ENCODE assay signal across 2 cellular contexts in genomic region chr2:184597996-184598312, GRCh38.
TF ChIP-seq lines count a peak whose summit lies in the region.

No MANE protein-coding gene starts in this region.

TF ChIP-seq in A549, 52 proteins besides CTCF, POLR2A, EP300 and RAD21 (continued from another document):
- TF ChIP-seq, protein P1, sequence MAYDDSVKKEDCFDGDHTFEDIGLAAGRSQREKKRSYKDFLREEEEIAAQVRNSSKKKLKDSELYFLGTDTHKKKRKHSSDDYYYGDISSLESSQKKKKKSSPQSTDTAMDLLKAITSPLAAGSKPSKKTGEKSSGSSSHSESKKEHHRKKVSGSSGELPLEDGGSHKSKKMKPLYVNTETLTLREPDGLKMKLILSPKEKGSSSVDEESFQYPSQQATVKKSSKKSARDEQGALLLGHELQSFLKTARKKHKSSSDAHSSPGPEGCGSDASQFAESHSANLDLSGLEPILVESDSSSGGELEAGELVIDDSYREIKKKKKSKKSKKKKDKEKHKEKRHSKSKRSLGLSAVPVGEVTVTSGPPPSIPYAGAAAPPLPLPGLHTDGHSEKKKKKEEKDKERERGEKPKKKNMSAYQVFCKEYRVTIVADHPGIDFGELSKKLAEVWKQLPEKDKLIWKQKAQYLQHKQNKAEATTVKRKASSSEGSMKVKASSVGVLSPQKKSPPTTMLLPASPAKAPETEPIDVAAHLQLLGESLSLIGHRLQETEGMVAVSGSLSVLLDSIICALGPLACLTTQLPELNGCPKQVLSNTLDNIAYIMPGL (CRISPR knock-in tag; IDR thresholded peaks at IDR 0.05; ENCODE audit: borderline replicate concordance): no peak
- TF ChIP-seq JUN (IDR thresholded peaks at IDR 0.05) (no peak), EHMT2 (IDR thresholded peaks at IDR 0.05; ENCODE audit: low read depth) (no peak), TFCP2L1 (CRISPR knock-in tag; IDR thresholded peaks at IDR 0.05) (no peak), HEYL (CRISPR knock-in tag; IDR thresholded peaks at IDR 0.05) (no peak), ZNF302 (CRISPR knock-in tag; IDR thresholded peaks at IDR 0.05) (no peak), NPAS2 (CRISPR knock-in tag; IDR thresholded peaks at IDR 0.05; ENCODE audit: borderline replicate concordance) (no peak), RCOR1 (IDR thresholded peaks at IDR 0.05; ENCODE audit: low read depth, low read length) (no peak), GATA3 (IDR thresholded peaks at IDR 0.05; ENCODE audit: borderline replicate concordance) (no peak), MAZ (IDR thresholded peaks at IDR 0.05; ENCODE audit: borderline replicate concordance, low read depth, low read length) (no peak), SMC3 (IDR thresholded peaks at IDR 0.05) (no peak)
- TF ChIP-seq, protein P2, sequence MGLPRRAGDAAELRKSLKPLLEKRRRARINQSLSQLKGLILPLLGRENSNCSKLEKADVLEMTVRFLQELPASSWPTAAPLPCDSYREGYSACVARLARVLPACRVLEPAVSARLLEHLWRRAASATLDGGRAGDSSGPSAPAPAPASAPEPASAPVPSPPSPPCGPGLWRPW (IDR thresholded peaks at IDR 0.05): no peak

TF ChIP-seq in K562, 482 proteins besides CTCF, POLR2A, EP300 and RAD21 (continued from another document):
- TF ChIP-seq POLR3G (IDR thresholded peaks at IDR 0.05; ENCODE audit: extremely low read depth, insufficient read length, insufficient replicate concordance): no peak
- no peak for TF ChIP-seq GTF2B (IDR thresholded peaks at IDR 0.05; ENCODE audit: extremely low read depth, insufficient read length)
- no peak for TF ChIP-seq MED1 (CRISPR knock-in tag; IDR thresholded peaks at IDR 0.05; ENCODE audit: borderline replicate concordance)
- TF ChIP-seq PTRF (tag; IDR thresholded peaks at IDR 0.05): no peak
- TF ChIP-seq ZNF561 (CRISPR knock-in tag; conservative IDR thresholded peaks at IDR 0.05): no peak
- TF ChIP-seq ZFPM2 (CRISPR knock-in tag; IDR thresholded peaks at IDR 0.05): no peak
- TF ChIP-seq RAD51 (IDR thresholded peaks at IDR 0.05; ENCODE audit: borderline replicate concordance, low read depth): no peak
- TF ChIP-seq, protein P3, sequence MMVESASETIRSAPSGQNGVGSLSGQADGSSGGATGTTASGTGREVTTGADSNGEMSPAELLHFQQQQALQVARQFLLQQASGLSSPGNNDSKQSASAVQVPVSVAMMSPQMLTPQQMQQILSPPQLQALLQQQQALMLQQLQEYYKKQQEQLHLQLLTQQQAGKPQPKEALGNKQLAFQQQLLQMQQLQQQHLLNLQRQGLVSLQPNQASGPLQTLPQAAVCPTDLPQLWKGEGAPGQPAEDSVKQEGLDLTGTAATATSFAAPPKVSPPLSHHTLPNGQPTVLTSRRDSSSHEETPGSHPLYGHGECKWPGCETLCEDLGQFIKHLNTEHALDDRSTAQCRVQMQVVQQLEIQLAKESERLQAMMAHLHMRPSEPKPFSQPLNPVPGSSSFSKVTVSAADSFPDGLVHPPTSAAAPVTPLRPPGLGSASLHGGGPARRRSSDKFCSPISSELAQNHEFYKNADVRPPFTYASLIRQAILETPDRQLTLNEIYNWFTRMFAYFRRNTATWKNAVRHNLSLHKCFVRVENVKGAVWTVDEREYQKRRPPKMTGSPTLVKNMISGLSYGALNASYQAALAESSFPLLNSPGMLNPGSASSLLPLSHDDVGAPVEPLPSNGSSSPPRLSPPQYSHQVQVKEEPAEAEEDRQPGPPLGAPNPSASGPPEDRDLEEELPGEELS (CRISPR knock-in tag; IDR thresholded peaks at IDR 0.05; ENCODE audit: borderline replicate concordance): no peak
- TF ChIP-seq, protein P4, sequence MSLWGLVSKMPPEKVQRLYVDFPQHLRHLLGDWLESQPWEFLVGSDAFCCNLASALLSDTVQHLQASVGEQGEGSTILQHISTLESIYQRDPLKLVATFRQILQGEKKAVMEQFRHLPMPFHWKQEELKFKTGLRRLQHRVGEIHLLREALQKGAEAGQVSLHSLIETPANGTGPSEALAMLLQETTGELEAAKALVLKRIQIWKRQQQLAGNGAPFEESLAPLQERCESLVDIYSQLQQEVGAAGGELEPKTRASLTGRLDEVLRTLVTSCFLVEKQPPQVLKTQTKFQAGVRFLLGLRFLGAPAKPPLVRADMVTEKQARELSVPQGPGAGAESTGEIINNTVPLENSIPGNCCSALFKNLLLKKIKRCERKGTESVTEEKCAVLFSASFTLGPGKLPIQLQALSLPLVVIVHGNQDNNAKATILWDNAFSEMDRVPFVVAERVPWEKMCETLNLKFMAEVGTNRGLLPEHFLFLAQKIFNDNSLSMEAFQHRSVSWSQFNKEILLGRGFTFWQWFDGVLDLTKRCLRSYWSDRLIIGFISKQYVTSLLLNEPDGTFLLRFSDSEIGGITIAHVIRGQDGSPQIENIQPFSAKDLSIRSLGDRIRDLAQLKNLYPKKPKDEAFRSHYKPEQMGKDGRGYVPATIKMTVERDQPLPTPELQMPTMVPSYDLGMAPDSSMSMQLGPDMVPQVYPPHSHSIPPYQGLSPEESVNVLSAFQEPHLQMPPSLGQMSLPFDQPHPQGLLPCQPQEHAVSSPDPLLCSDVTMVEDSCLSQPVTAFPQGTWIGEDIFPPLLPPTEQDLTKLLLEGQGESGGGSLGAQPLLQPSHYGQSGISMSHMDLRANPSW (CRISPR knock-in tag; IDR thresholded peaks at IDR 0.05): no peak
